15 cellular contexts compared by ENCODE assay signal in genomic region chr10:19245889-19246841, GRCh38.
A peak's percentile ranks its signal among the peaks of the same experiment; 100 is the strongest.
DNase-seq lines count a peak whose midpoint lies in the region; TF ChIP-seq lines count a peak whose summit lies in the region.
"Had no signal": no experiment of that assay in that cellular context is flagged by ENCODE, and none has a peak within 500 bp of the region (broad histone marks: within the 10 kb centered on the region; RNA-seq: fewer than 3 reads in every experiment).

No MANE protein-coding gene starts in this region.

- no peak overlapping the region for H4K12ac ChIP-seq in trophoblast cell (ENCODE audit: low read depth, low read length)

- H3K9me2 ChIP-seq in hepatocyte (replicated peaks; ENCODE audit: insufficient read depth), result no peaks in the 10 kb centered on the region

- H3K36me3 ChIP-seq in hepatocyte (replicated peaks; ENCODE audit: insufficient read depth, low read depth) (no peaks in the 10 kb centered on the region), trophoblast cell (ENCODE audit: control insufficient read depth in 1 of 2, insufficient read depth in 2 of 2, low read length in 2 of 2) (no peaks in the 10 kb centered on the region)

- no peak overlapping the region for H2BK12ac ChIP-seq in trophoblast cell (ENCODE audit: low read length)

- H3K27me3 ChIP-seq in hepatocyte, result no peaks in the 10 kb centered on the region
- H3K27me3 ChIP-seq in trophoblast cell (ENCODE audit: insufficient read depth, low read length), result no peaks in the 10 kb centered on the region

- H3K27ac ChIP-seq in hepatocyte (no peak overlapping the region), trophoblast cell (ENCODE audit: low read depth, low read length) (no peak overlapping the region)
- H3K27ac ChIP-seq: PC-9 had no signal

- no peaks in the 10 kb centered on the region for H4K20me1 ChIP-seq in hepatocyte (ENCODE audit: insufficient read depth, poor library complexity, severe bottlenecking)

- no peak overlapping the region for H3K9ac ChIP-seq in trophoblast cell (ENCODE audit: low read length)

- H3K9me3 ChIP-seq in hepatocyte (ENCODE audit: low read depth) (no peaks in the 10 kb centered on the region), trophoblast cell (ENCODE audit: insufficient read depth, low read depth, low read length) (no peaks in the 10 kb centered on the region)

- 52% methylated on average over 2 of the region's 2 CpGs for WGBS in hepatocyte (ENCODE audit: low lambda C conversion rate, missing lambda C conversion rate)
- WGBS in trophoblast cell (ENCODE audit: extremely low coverage, insufficient coverage, insufficient read length), result no CpG with 5 or more reads among the region's 2 CpGs

- H3K79me1 ChIP-seq in trophoblast cell (ENCODE audit: low read length), result no peaks in the 10 kb centered on the region

- H3K4me3 ChIP-seq in hepatocyte (no peak overlapping the region), trophoblast cell (ENCODE audit: low read depth, low read length) (no peak overlapping the region)
- H3K4me3 ChIP-seq: PC-9 had no signal

- no peaks in the 10 kb centered on the region for H3K79me2 ChIP-seq in hepatocyte
- no peaks in the 10 kb centered on the region for H3K79me2 ChIP-seq in trophoblast cell (ENCODE audit: control insufficient read depth, insufficient read depth, low read length, poor library complexity)

- no peak overlapping the region for H3K4ac ChIP-seq in trophoblast cell (ENCODE audit: low read depth, low read length)

- H2BK5ac ChIP-seq in trophoblast cell (ENCODE audit: low read depth, low read length, poor library complexity), result no peak overlapping the region

- H4K91ac ChIP-seq in trophoblast cell (ENCODE audit: low read depth, low read length), result no peak overlapping the region

- no peak overlapping the region for H2AK5ac ChIP-seq in trophoblast cell (ENCODE audit: low read length)

- H3K4me2 ChIP-seq in hepatocyte (no peak overlapping the region), trophoblast cell (ENCODE audit: low read length) (peak overlapping the region; percentile 8)
- H3K4me2 ChIP-seq: PC-9 had no signal

- H3K14ac ChIP-seq in trophoblast cell (ENCODE audit: low read length), result no peak overlapping the region

- H2AFZ ChIP-seq in hepatocyte, result no peak overlapping the region
- H2AFZ ChIP-seq in trophoblast cell (ENCODE audit: insufficient read depth, low read length, poor library complexity), result no peak overlapping the region
- H2AFZ ChIP-seq: PC-9 had no signal

- DNase-seq in NCI-H82 (lab: John Stamatoyannopoulos, UW) (peak; percentile 72), amniotic epithelial cell (ENCODE audit: low read depth) (peak; percentile 32), hepatocyte (ENCODE audit: low spot score) (peak; percentile 8), trophoblast cell (no peak), HuH-7 (ENCODE audit: low spot score) (no peak), NCI-H1417 treated with DMSO at 0.1 percent for 48 hours (lab: John Stamatoyannopoulos, UW) (no peak)
- DNase-seq in activated naive CD4-positive, alpha-beta T cell treated with anti-CD3 and anti-CD28 coated beads, Interleukin-2, amount 50 U/mL, for 16 hours, result no peak
- DNase-seq: COR-L47, DMS153, Kasumi-1, NCI-H1105 treated with DMSO at 0.1 percent for 48 hours, NCI-H187, NCI-H446, NCI-H748 treated with DMSO at 0.1 percent for 48 hours, PC-9 had no signal

- no peak overlapping the region for H3K18ac ChIP-seq in trophoblast cell (ENCODE audit: low read length)

- H4K8ac ChIP-seq in trophoblast cell (ENCODE audit: low read depth, low read length), result no peak overlapping the region

- H3K23ac ChIP-seq in trophoblast cell (ENCODE audit: low read length), result no peak overlapping the region

- TF ChIP-seq CTCF in hepatocyte (IDR thresholded peaks at IDR 0.05; ENCODE audit: poor library complexity), result no peak

- no peak overlapping the region for H2BK120ac ChIP-seq in trophoblast cell (ENCODE audit: insufficient read depth, low read length, poor library complexity)

- H3K4me1 ChIP-seq in hepatocyte (ENCODE audit: insufficient read depth) (peaks cover 8% of the 10 kb centered on the region), trophoblast cell (ENCODE audit: control insufficient read depth in 1 of 2, insufficient read depth in 2 of 2, low read length in 2 of 2) (no peaks in the 10 kb centered on the region)

Comparison
In these comparisons a context has a peak if more than half of its experiments do, and no peak if none do; other contexts are left out.
1. DNase-seq: peak in NCI-H82 (single experiment), amniotic epithelial cell (single experiment) and hepatocyte (single experiment); none in trophoblast cell (0 of 2), activated naive CD4-positive, alpha-beta T cell treated with anti-CD3 and anti-CD28 coated beads, Interleukin-2, amount 50 U/mL, for 16 hours (single experiment), HuH-7 (single experiment) and NCI-H1417 treated with DMSO at 0.1 percent for 48 hours (single experiment).